ENCODE assay signal across 18 cellular contexts in the genomic region with DNA sequence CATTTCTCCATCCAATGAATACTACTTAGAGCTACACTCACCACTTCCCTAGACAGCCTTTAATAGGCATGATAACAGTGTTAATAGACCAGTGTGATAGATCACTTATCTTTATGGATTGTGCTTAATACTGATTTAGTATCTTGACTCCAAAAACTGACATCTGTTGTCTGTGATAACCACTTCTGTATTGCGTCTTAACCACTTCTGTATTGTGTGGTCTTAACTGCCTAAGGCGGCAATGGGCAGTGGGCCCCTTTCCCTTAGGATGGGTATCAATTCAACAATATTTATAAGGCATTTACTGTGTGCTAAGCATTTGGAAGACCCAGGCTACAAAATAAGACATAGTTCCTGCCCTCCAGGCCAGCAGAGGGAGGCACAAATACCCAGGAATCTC.
"Had no signal": no experiment of that assay in that cellular context is flagged by ENCODE, and none has a peak within 500 bp of the region (broad histone marks: within the 10 kb centered on the region; RNA-seq: fewer than 3 reads in every experiment).

No MANE protein-coding gene starts in this region.

- H3K9me3 Mint-ChIP-seq: activated naive CD4-positive, alpha-beta T cell treated with anti-CD3 and anti-CD28 coated beads, Interleukin-2, amount 10 ng/mL, durations not matched to agents 7 days and 5 days; effector memory CD8-positive, alpha-beta T cell; natural killer cell; stimulated activated effector memory CD8-positive, alpha-beta T cell treated with anti-CD3 and anti-CD28 coated beads, Interleukin-12 subunit alpha, Interleukin-12 subunit beta, amount 100 ng/mL, for 72 hours; type B pancreatic cell had no signal

- H3K36me3 ChIP-seq: adrenal gland, pancreas had no signal

- H3K4me3 Mint-ChIP-seq: activated naive CD4-positive, alpha-beta T cell treated with anti-CD3 and anti-CD28 coated beads, Interleukin-2, amount 10 ng/mL, durations not matched to agents 7 days and 5 days; effector memory CD8-positive, alpha-beta T cell; natural killer cell; stimulated activated effector memory CD8-positive, alpha-beta T cell treated with anti-CD3 and anti-CD28 coated beads, Interleukin-12 subunit alpha, Interleukin-12 subunit beta, amount 100 ng/mL, for 72 hours; type B pancreatic cell had no signal

- DNase-seq: activated CD4-positive, alpha-beta T cell treated with anti-CD3 and anti-CD28 coated beads, Interleukin-2, amount 50 U/mL, for 4 hours; activated naive CD4-positive, alpha-beta T cell treated with anti-CD3 and anti-CD28 coated beads, Interleukin-2, amount 10 ng/mL, durations not matched to agents 7 days and 5 days; adrenal gland; dermis blood vessel endothelial cell; effector memory CD8-positive, alpha-beta T cell; esophagus squamous epithelium; left ventricle myocardium superior; mesendoderm; natural killer cell; pancreas; stimulated activated CD4-positive, alpha-beta T cell treated with anti-CD3 and anti-CD28 coated beads, Interleukin-4, amount 100 ng/mL, for 24 hours; T1000; testis had no signal

- ATAC-seq: effector memory CD8-positive, alpha-beta T cell; left ventricle myocardium superior; natural killer cell; pancreas; sciatic nerve; stimulated activated effector memory CD8-positive, alpha-beta T cell treated with anti-CD3 and anti-CD28 coated beads, Interleukin-12 subunit alpha, Interleukin-12 subunit beta, amount 100 ng/mL, for 72 hours had no signal

- H3K9me3 ChIP-seq: adrenal gland, esophagus squamous epithelium, neutrophil, pancreas, testis had no signal

- H3K27ac ChIP-seq: adrenal gland, esophagus squamous epithelium, neutrophil, pancreas, testis had no signal

- H3K27me3 Mint-ChIP-seq: activated naive CD4-positive, alpha-beta T cell treated with anti-CD3 and anti-CD28 coated beads, Interleukin-2, amount 10 ng/mL, durations not matched to agents 7 days and 5 days; effector memory CD8-positive, alpha-beta T cell; type B pancreatic cell had no signal

- H3K4me3 ChIP-seq: adrenal gland, esophagus squamous epithelium, pancreas, smooth muscle cell, testis had no signal

- H3K4me1 Mint-ChIP-seq: natural killer cell; stimulated activated effector memory CD8-positive, alpha-beta T cell treated with anti-CD3 and anti-CD28 coated beads, Interleukin-12 subunit alpha, Interleukin-12 subunit beta, amount 100 ng/mL, for 72 hours had no signal

- H3K4me1 ChIP-seq: adrenal gland, testis had no signal

- H3K27ac Mint-ChIP-seq: activated naive CD4-positive, alpha-beta T cell treated with anti-CD3 and anti-CD28 coated beads, Interleukin-2, amount 10 ng/mL, durations not matched to agents 7 days and 5 days; natural killer cell; type B pancreatic cell had no signal

- H3K27me3 ChIP-seq: adrenal gland, esophagus squamous epithelium, neutrophil, pancreas, testis had no signal
